Comparison of ENCODE assay signal across 17 cellular contexts in genomic region chrX:124239324-124239723, GRCh38.
DNase-seq lines count a peak whose midpoint lies in the region; ATAC-seq and TF ChIP-seq lines count a peak whose summit lies in the region.
"Had no signal": no experiment of that assay in that cellular context is flagged by ENCODE, and none has a peak within 500 bp of the region (broad histone marks: within the 10 kb centered on the region; RNA-seq: fewer than 3 reads in every experiment).

No MANE protein-coding gene starts in this region.

- peak overlapping the region; percentile 46 for H3K4me3 Mint-ChIP-seq in activated CD4-positive, alpha-beta memory T cell treated with anti-CD3 and anti-CD28 coated beads, Interleukin-2, amount 10 ng/mL, durations not matched to agents 7 days and 5 days
- H3K4me3 Mint-ChIP-seq in Calu3 (ENCODE audit: low read depth, unreplicated experiment), result no peak overlapping the region
- H3K4me3 Mint-ChIP-seq: nephron progenitor cell had no signal

- H3K27ac ChIP-seq in C4-2B (peak overlapping the region; percentile 14; the same call in 1 of the 2 replicates), stomach (no peak overlapping the region)
- H3K27ac ChIP-seq: left lung, Peyer's patch, suprapubic skin had no signal

- intact Hi-C loops in stomach (cut with DNase I; ENCODE audit: low total_unique reads) (no loop called here), Calu3 (cut with micrococcal nuclease; ENCODE audit: unreplicated experiment) (no loop called here)

- H3K27me3 Mint-ChIP-seq in activated CD4-positive, alpha-beta memory T cell treated with anti-CD3 and anti-CD28 coated beads, Interleukin-2, amount 10 ng/mL, durations not matched to agents 7 days and 5 days, result peaks cover 5% of the 10 kb centered on the region
- H3K27me3 Mint-ChIP-seq in Calu3 (ENCODE audit: unreplicated experiment), result peaks cover 78% of the 10 kb centered on the region

- no peak for TF ChIP-seq POLR2A in erythroblast (IDR thresholded peaks at IDR 0.05; ENCODE audit: low read length)
- TF ChIP-seq POLR2A in stomach (IDR thresholded peaks at IDR 0.05), result no peak

- BruUV-seq in Calu3 (replicated peaks; lab: Mats Ljungman, UMichigan), result no TSS peak

- H3K27me3 ChIP-seq in stomach, result no peaks in the 10 kb centered on the region
- H3K27me3 ChIP-seq: BE2C, left lung, Peyer's patch, sigmoid colon, suprapubic skin had no signal

- TF ChIP-seq CTCF in C4-2B (conservative IDR thresholded peaks at IDR 0.05), result no peak
- no peak for TF ChIP-seq CTCF in stomach (IDR thresholded peaks at IDR 0.05)
- TF ChIP-seq CTCF in Calu3 (IDR thresholded peaks at IDR 0.05; ENCODE audit: unreplicated experiment), result no peak

- no peak overlapping the region for H3K4me3 ChIP-seq in stomach
- H3K4me3 ChIP-seq: left lung, Peyer's patch, sigmoid colon, suprapubic skin had no signal

- H3K4me1 Mint-ChIP-seq in activated CD4-positive, alpha-beta memory T cell treated with anti-CD3 and anti-CD28 coated beads, Interleukin-2, amount 10 ng/mL, durations not matched to agents 7 days and 5 days, result peaks cover 33% of the 10 kb centered on the region
- H3K4me1 Mint-ChIP-seq in Calu3 (ENCODE audit: low read depth, unreplicated experiment), result no peaks in the 10 kb centered on the region
- H3K4me1 Mint-ChIP-seq: nephron progenitor cell had no signal

- H3K9me3 ChIP-seq in stomach, result no peaks in the 10 kb centered on the region
- H3K9me3 ChIP-seq: BE2C, left lung, Peyer's patch, sigmoid colon, suprapubic skin had no signal

- CTCF ChIA-PET in activated CD4-positive, alpha-beta memory T cell treated with anti-CD3 and anti-CD28 coated beads, Interleukin-2, amount 10 ng/mL, durations not matched to agents 7 days and 5 days (lab: Charles Lee), result interaction anchor here (2.1 kb wide), 1 partner anchor 22 kb away, joined by 6 read pairs; no protein-coding TSS in a partner anchor
- CTCF ChIA-PET in Calu3 (lab: Charles Lee), result no interaction called here

- H3K36me3 Mint-ChIP-seq in activated CD4-positive, alpha-beta memory T cell treated with anti-CD3 and anti-CD28 coated beads, Interleukin-2, amount 10 ng/mL, durations not matched to agents 7 days and 5 days (ENCODE audit: low read depth), result no peaks in the 10 kb centered on the region
- H3K36me3 Mint-ChIP-seq in Calu3 (ENCODE audit: insufficient read depth, unreplicated experiment), result no peaks in the 10 kb centered on the region

- no peaks in the 10 kb centered on the region for H3K4me1 ChIP-seq in stomach
- H3K4me1 ChIP-seq: BE2C, left lung, Peyer's patch, suprapubic skin had no signal

- no peak for TF ChIP-seq EP300 in stomach (IDR thresholded peaks at IDR 0.05)

- no peak for DNase-seq in activated CD4-positive, alpha-beta memory T cell treated with anti-CD3 and anti-CD28 coated beads, Interleukin-2, amount 10 ng/mL, durations not matched to agents 7 days and 5 days
- DNase-seq in erythroblast (lab: John Stamatoyannopoulos, UW) (no peak), RKO (ENCODE audit: low spot score) (no peak), stomach (no peak), Calu3 (no peak)
- DNase-seq: BE2C, left lung, NCI-H1048, NCI-H446 treated with DMSO at 0.1 percent for 48 hours, nephron progenitor cell, Peyer's patch, sigmoid colon, T1000 had no signal

- POLR2A ChIA-PET in activated CD4-positive, alpha-beta memory T cell treated with anti-CD3 and anti-CD28 coated beads, Interleukin-2, amount 10 ng/mL, durations not matched to agents 7 days and 5 days (lab: Charles Lee), result interaction anchor here (1.2 kb wide), 1 partner anchor 107 kb away, joined by 5 read pairs; the partner anchor contains the start of gene SH2D1A

- peak overlapping the region; percentile 10 for H3K27ac Mint-ChIP-seq in activated CD4-positive, alpha-beta memory T cell treated with anti-CD3 and anti-CD28 coated beads, Interleukin-2, amount 10 ng/mL, durations not matched to agents 7 days and 5 days
- H3K27ac Mint-ChIP-seq in Calu3 (ENCODE audit: unreplicated experiment), result no peak overlapping the region
- H3K27ac Mint-ChIP-seq: nephron progenitor cell had no signal

- H3K36me3 ChIP-seq in stomach, result no peaks in the 10 kb centered on the region
- H3K36me3 ChIP-seq: BE2C, left lung, Peyer's patch, sigmoid colon, suprapubic skin had no signal

- peak; percentile 18 for ATAC-seq in GM18508 (IDR thresholded peaks at IDR 0.05; ENCODE audit: insufficient read depth, unreplicated experiment)
- peak; percentile 31 for ATAC-seq in HG02798 (IDR thresholded peaks at IDR 0.05; ENCODE audit: poor library complexity, unreplicated experiment)
- ATAC-seq: left lung had no signal

- no peaks in the 10 kb centered on the region for H3K9me3 Mint-ChIP-seq in activated CD4-positive, alpha-beta memory T cell treated with anti-CD3 and anti-CD28 coated beads, Interleukin-2, amount 10 ng/mL, durations not matched to agents 7 days and 5 days
- no peaks in the 10 kb centered on the region for H3K9me3 Mint-ChIP-seq in Calu3 (ENCODE audit: low read depth, unreplicated experiment)

- 64 to 88% (median 86%) methylated on average over 2 of the region's 2 CpGs for WGBS in stomach, 5 donors
